1 cellular context compared by ENCODE assay signal in the genomic region with DNA sequence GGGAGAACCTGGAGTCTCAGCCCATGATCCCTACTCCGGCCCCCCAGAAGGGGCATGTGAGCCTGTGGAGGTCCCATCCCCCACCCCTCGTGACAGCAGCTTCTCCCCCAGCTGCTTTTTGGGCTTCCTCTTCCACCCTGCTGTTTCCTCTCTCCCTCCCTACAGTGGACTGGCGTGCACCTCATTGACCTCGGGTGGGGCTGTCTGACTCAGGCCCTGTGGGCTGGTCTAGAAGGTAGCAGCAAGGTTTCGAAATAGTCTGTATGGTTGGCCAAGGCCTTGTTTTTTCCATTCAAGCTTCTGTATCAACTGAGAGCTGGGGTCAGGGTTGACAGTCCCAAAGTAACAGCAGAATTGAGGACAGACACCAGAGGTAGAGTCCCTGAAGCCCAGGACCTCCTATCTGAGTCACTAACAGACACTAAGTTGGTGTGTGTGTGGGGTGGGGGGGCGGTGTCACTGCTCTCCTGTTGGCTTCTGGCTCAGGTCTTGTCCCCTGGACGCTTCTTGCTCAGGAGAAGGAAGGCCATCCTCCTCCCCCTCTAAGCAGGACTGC.
A peak's percentile ranks its signal among the peaks of the same experiment; 100 is the strongest.
TF ChIP-seq lines count a peak whose summit lies in the region.

No MANE protein-coding gene starts in this region.

TF ChIP-seq in HepG2, 621 proteins besides CTCF, POLR2A, EP300 and RAD21 (continued from another document and continues in another):
- TF ChIP-seq KIAA2018 (CRISPR knock-in tag; IDR thresholded peaks at IDR 0.05; ENCODE audit: borderline replicate concordance) (no peak), ZNF75D (CRISPR knock-in tag; IDR thresholded peaks at IDR 0.05; ENCODE audit: borderline replicate concordance) (no peak), ZNF562 (CRISPR knock-in tag; IDR thresholded peaks at IDR 0.05; ENCODE audit: borderline replicate concordance) (no peak), ZNF704 (CRISPR knock-in tag; IDR thresholded peaks at IDR 0.05; ENCODE audit: borderline replicate concordance) (no peak), HNF4A (CRISPR knock-in tag; IDR thresholded peaks at IDR 0.05) (peak; percentile 29; the same call in 1 of the 2 replicates), XRCC5 (optimal IDR thresholded peaks at IDR 0.05; ENCODE audit: low read length) (peak; percentile 19), HNRNPUL1 (IDR thresholded peaks at IDR 0.05; ENCODE audit: low read depth, low read length) (no peak), GTF2F1 (IDR thresholded peaks at IDR 0.05; ENCODE audit: low read length) (no peak), NRL (CRISPR knock-in tag; IDR thresholded peaks at IDR 0.05; ENCODE audit: borderline replicate concordance) (peak; percentile 38; the same call in 1 of the 2 replicates), CREM (IDR thresholded peaks at IDR 0.05) (no peak), CREM (CRISPR knock-in tag; IDR thresholded peaks at IDR 0.05) (no peak), CEBPG (CRISPR knock-in tag; IDR thresholded peaks at IDR 0.05) (peak; percentile 91), MXD1 (CRISPR knock-in tag; IDR thresholded peaks at IDR 0.05) (0 out of 2 replicates have a peak, but pooled peaks have one; percentile 26), ZNF891 (CRISPR knock-in tag; IDR thresholded peaks at IDR 0.05) (0 out of 2 replicates have a peak, but pooled peaks have one; percentile 56), DMAP1 (CRISPR knock-in tag; IDR thresholded peaks at IDR 0.05) (no peak), NPAS2 (CRISPR knock-in tag; IDR thresholded peaks at IDR 0.05; ENCODE audit: borderline replicate concordance) (no peak), RCOR2 (CRISPR knock-in tag; IDR thresholded peaks at IDR 0.05) (0 out of 2 replicates have a peak, but pooled peaks have one; percentile 30), SOX13 (IDR thresholded peaks at IDR 0.05) (no peak), SOX13 (CRISPR knock-in tag; conservative IDR thresholded peaks at IDR 0.05 in 1 of 2, IDR thresholded peaks at IDR 0.05 in 1 of 2) (peak in 1 of 2 experiments; percentile 33; a peak in 1 of 4 replicates), CBX1 (IDR thresholded peaks at IDR 0.05; ENCODE audit: low read depth) (no peak), POGZ (CRISPR knock-in tag; IDR thresholded peaks at IDR 0.05) (0 out of 2 replicates have a peak, but pooled peaks have one; percentile 24), IKZF5 (CRISPR knock-in tag; IDR thresholded peaks at IDR 0.05) (no peak), HOXA3 (CRISPR knock-in tag; IDR thresholded peaks at IDR 0.05) (peak; percentile 32; the same call in 1 of the 2 replicates), ZNF644 (CRISPR knock-in tag; IDR thresholded peaks at IDR 0.05; ENCODE audit: low read depth) (peak; percentile 79), SALL1 (CRISPR knock-in tag; IDR thresholded peaks at IDR 0.05) (peak; percentile 60; the same call in 1 of the 2 replicates), FOXK1 (CRISPR knock-in tag; IDR thresholded peaks at IDR 0.05; ENCODE audit: borderline replicate concordance, low read depth) (0 out of 2 replicates have a peak, but pooled peaks have one; percentile 15), BRCA1 (CRISPR knock-in tag; IDR thresholded peaks at IDR 0.05) (no peak), PPARG (CRISPR knock-in tag; conservative IDR thresholded peaks at IDR 0.05) (0 out of 2 replicates have a peak, but pooled peaks have one; percentile 16), SAP130 (CRISPR knock-in tag; IDR thresholded peaks at IDR 0.05; ENCODE audit: low read depth) (peak; percentile 69; the same call in 1 of the 2 replicates), SNAI1 (CRISPR knock-in tag; IDR thresholded peaks at IDR 0.05; ENCODE audit: borderline replicate concordance) (0 out of 2 replicates have a peak, but pooled peaks have one; percentile 74), NCOA2 (CRISPR knock-in tag; IDR thresholded peaks at IDR 0.05) (peak; percentile 55), ATF1 (CRISPR knock-in tag; IDR thresholded peaks at IDR 0.05) (0 out of 2 replicates have a peak, but pooled peaks have one; percentile 19), FOXA3 (CRISPR knock-in tag; IDR thresholded peaks at IDR 0.05) (peak; percentile 40; the same call in 1 of the 2 replicates)
- TF ChIP-seq, protein P1, sequence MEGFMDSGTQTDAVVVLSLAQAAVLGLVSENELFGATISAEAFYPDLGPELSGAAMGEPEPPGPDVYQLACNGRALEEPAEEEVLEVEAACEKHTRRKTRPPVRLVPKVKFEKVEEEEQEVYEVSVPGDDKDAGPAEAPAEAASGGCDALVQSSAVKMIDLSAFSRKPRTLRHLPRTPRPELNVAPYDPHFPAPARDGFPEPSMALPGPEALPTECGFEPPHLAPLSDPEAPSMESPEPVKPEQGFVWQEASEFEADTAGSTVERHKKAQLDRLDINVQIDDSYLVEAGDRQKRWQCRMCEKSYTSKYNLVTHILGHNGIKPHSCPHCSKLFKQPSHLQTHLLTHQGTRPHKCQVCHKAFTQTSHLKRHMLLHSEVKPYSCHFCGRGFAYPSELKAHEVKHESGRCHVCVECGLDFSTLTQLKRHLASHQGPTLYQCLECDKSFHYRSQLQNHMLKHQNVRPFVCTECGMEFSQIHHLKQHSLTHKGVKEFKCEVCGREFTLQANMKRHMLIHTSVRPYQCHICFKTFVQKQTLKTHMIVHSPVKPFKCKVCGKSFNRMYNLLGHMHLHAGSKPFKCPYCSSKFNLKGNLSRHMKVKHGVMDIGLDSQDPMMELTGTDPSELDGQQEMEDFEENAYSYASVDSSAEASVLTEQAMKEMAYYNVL (CRISPR knock-in tag; IDR thresholded peaks at IDR 0.05; ENCODE audit: borderline replicate concordance), result peak; percentile 74
- TF ChIP-seq, protein P2, sequence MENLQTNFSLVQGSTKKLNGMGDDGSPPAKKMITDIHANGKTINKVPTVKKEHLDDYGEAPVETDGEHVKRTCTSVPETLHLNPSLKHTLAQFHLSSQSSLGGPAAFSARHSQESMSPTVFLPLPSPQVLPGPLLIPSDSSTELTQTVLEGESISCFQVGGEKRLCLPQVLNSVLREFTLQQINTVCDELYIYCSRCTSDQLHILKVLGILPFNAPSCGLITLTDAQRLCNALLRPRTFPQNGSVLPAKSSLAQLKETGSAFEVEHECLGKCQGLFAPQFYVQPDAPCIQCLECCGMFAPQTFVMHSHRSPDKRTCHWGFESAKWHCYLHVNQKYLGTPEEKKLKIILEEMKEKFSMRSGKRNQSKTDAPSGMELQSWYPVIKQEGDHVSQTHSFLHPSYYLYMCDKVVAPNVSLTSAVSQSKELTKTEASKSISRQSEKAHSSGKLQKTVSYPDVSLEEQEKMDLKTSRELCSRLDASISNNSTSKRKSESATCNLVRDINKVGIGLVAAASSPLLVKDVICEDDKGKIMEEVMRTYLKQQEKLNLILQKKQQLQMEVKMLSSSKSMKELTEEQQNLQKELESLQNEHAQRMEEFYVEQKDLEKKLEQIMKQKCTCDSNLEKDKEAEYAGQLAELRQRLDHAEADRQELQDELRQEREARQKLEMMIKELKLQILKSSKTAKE (CRISPR knock-in tag; IDR thresholded peaks at IDR 0.05; ENCODE audit: borderline replicate concordance), result peak; percentile 51; the same call in 1 of the 2 replicates
- TF ChIP-seq, protein P3, sequence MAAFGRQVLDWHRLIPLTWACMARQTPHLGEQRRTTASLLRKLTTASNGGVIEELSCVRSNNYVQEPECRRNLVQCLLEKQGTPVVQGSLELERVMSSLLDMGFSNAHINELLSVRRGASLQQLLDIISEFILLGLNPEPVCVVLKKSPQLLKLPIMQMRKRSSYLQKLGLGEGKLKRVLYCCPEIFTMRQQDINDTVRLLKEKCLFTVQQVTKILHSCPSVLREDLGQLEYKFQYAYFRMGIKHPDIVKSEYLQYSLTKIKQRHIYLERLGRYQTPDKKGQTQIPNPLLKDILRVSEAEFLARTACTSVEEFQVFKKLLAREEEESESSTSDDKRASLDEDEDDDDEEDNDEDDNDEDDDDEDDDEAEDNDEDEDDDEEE (CRISPR knock-in tag; IDR thresholded peaks at IDR 0.05), result no peak
- TF ChIP-seq, protein P4, sequence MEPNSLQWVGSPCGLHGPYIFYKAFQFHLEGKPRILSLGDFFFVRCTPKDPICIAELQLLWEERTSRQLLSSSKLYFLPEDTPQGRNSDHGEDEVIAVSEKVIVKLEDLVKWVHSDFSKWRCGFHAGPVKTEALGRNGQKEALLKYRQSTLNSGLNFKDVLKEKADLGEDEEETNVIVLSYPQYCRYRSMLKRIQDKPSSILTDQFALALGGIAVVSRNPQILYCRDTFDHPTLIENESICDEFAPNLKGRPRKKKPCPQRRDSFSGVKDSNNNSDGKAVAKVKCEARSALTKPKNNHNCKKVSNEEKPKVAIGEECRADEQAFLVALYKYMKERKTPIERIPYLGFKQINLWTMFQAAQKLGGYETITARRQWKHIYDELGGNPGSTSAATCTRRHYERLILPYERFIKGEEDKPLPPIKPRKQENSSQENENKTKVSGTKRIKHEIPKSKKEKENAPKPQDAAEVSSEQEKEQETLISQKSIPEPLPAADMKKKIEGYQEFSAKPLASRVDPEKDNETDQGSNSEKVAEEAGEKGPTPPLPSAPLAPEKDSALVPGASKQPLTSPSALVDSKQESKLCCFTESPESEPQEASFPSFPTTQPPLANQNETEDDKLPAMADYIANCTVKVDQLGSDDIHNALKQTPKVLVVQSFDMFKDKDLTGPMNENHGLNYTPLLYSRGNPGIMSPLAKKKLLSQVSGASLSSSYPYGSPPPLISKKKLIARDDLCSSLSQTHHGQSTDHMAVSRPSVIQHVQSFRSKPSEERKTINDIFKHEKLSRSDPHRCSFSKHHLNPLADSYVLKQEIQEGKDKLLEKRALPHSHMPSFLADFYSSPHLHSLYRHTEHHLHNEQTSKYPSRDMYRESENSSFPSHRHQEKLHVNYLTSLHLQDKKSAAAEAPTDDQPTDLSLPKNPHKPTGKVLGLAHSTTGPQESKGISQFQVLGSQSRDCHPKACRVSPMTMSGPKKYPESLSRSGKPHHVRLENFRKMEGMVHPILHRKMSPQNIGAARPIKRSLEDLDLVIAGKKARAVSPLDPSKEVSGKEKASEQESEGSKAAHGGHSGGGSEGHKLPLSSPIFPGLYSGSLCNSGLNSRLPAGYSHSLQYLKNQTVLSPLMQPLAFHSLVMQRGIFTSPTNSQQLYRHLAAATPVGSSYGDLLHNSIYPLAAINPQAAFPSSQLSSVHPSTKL (CRISPR knock-in tag; IDR thresholded peaks at IDR 0.05), result peak; percentile 53; the same call in 1 of the 2 replicates
